20 cellular contexts compared by ENCODE assay signal in the genomic region with DNA sequence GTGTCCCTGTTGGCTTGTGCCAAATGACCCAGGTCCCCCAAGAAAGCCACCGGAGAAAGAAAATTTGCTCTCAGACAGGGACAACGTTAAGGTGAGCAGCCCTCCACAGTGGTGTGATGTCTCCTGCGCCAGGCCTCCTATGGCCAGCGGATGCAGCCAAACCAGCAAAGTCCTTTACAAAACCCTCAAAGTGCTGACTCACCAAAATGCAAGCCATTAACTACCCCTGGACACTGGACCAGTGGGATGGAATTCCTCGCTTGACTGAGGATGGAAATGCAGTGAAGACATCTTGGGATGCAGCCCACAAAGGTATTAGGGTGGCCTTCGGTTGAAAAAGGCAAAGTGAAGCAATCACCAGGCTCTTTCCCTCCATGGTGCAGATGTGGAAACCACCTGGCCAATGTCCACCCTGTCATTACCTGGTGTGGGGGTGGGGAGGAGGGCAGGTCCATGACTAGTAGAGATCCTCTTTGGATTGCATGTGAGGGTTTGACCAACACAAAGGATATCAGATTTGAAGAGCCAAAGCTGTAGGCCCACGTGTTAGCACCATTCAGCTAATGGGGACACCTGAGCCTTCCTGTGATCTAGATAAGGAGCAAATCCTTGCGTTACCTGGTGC.
DNase-seq lines count a peak whose midpoint lies in the region; ATAC-seq, FAIRE-seq and TF ChIP-seq lines count a peak whose summit lies in the region.
"Had no signal": no experiment of that assay in that cellular context is flagged by ENCODE, and none has a peak within 500 bp of the region (broad histone marks: within the 10 kb centered on the region; RNA-seq: fewer than 3 reads in every experiment).

No MANE protein-coding gene starts in this region.

- H3K27me3 Mint-ChIP-seq in progenitor cell of endocrine pancreas, result peaks cover 25% of the 10 kb centered on the region

- H3K27ac ChIP-seq in K562 (ENCODE audit: extremely low read depth, low read depth, low read length), result no peak overlapping the region
- no peak overlapping the region for H3K27ac ChIP-seq in right lobe of liver
- H3K27ac ChIP-seq: BLaER1, C4-2B had no signal

- H3K27me3 ChIP-seq in K562 (ENCODE audit: control insufficient read depth in 2 of 2, insufficient read depth in 2 of 2, low read length in 2 of 2) (peaks cover 0 to 8% of the 10 kb centered on the region in 2 experiments; a peak in 3 of 5 replicates), right lobe of liver (no peaks in the 10 kb centered on the region)
- H3K27me3 ChIP-seq: BLaER1 had no signal

- H3K9me1 ChIP-seq in K562 (ENCODE audit: control insufficient read depth, insufficient read depth, low read length), result no peaks in the 10 kb centered on the region

- WGBS in K562 (ENCODE audit: insufficient coverage, low coverage, missing lambda C conversion rate), result 0% methylated on average over 8 of the region's 8 CpGs
- WGBS in right lobe of liver (ENCODE audit: insufficient coverage, low coverage, low lambda C conversion rate, missing lambda C conversion rate), result 44% methylated on average over 4 of the region's 8 CpGs

- no peak overlapping the region for H3K4me2 ChIP-seq in K562 (ENCODE audit: insufficient read depth, low read length)
- H3K4me2 ChIP-seq: BLaER1, GM23338 had no signal

- H3K9me3 ChIP-seq in K562 (replicated peaks; ENCODE audit: control insufficient read depth, insufficient read depth, low read depth, low read length) (no peaks in the 10 kb centered on the region), right lobe of liver (no peaks in the 10 kb centered on the region)
- H3K9me3 ChIP-seq: BLaER1, Caco-2, HAP-1 had no signal

- intact Hi-C loops in K562 (cut with micrococcal nuclease), result no loop called here
- intact Hi-C loops in right lobe of liver (cut with DNase I), result no loop called here

- H3K4me3 ChIP-seq in K562, result no peak overlapping the region
- no peak overlapping the region for H3K4me3 ChIP-seq in right lobe of liver
- H3K4me3 ChIP-seq: BLaER1, GM23338, HAP-1 had no signal

- H3K4me1 Mint-ChIP-seq in progenitor cell of endocrine pancreas (ENCODE audit: low read depth), result no peaks in the 10 kb centered on the region
- H3K4me1 Mint-ChIP-seq: B cell; CD4-positive, CD25-positive, alpha-beta regulatory T cell; GM23338 had no signal

- no peak for TF ChIP-seq CTCF in K562 (IDR thresholded peaks at IDR 0.05 in 2 of 3, conservative IDR thresholded peaks at IDR 0.05 in 1 of 3; ENCODE audit: insufficient read depth in 2 of 3, low read depth in 1 of 3, low read length in 3 of 3)
- no peak for TF ChIP-seq CTCF in right lobe of liver (IDR thresholded peaks at IDR 0.05)
- TF ChIP-seq CTCF in progenitor cell of endocrine pancreas (IDR thresholded peaks at IDR 0.05; ENCODE audit: unreplicated experiment), result no peak

- TF ChIP-seq EP300 in K562 (IDR thresholded peaks at IDR 0.05; ENCODE audit: low read length), result no peak

- no peak overlapping the region for H3K9ac ChIP-seq in K562 (ENCODE audit: insufficient read depth in 1 of 2, low read depth in 2 of 2, low read length in 2 of 2)
- H3K9ac ChIP-seq: BLaER1 had no signal

- no peak overlapping the region for H3K27ac Mint-ChIP-seq in progenitor cell of endocrine pancreas
- H3K27ac Mint-ChIP-seq: B cell; CD4-positive, CD25-positive, alpha-beta regulatory T cell; CD8-positive, alpha-beta T cell; GM23338; HFFc6 had no signal

- no peak for ATAC-seq in K562
- peak; percentile 84 for ATAC-seq in left lobe of liver
- ATAC-seq in right lobe of liver, result peak; percentile 78 to 91 (median 86)
- ATAC-seq: CD8-positive, alpha-beta T cell had no signal

- no peaks in the 10 kb centered on the region for H3K36me3 Mint-ChIP-seq in progenitor cell of endocrine pancreas (ENCODE audit: insufficient read depth)
- H3K36me3 Mint-ChIP-seq: CD4-positive, CD25-positive, alpha-beta regulatory T cell; CD8-positive, alpha-beta T cell had no signal

- no TSS peak for BruUV-seq in K562 (replicated peaks; lab: Mats Ljungman, UMichigan)

- POLR2A ChIA-PET in K562 (lab: Yijun Ruan, JAX), result no interaction called here

- no peak for DNase-seq in K562 (ENCODE audit: extremely low read depth in 1 of 4, low spot score in 3 of 4)
- peak; percentile 83 for DNase-seq in left lobe of liver (ENCODE audit: low spot score)
- peak; percentile 67 to 84 (median 73) for DNase-seq in right lobe of liver
- DNase-seq in NCI-H526 (lab: John Stamatoyannopoulos, UW), result no peak
- no peak for DNase-seq in progenitor cell of endocrine pancreas (ENCODE audit: low spot score, unreplicated experiment)
- no peak for DNase-seq in kidney glomerular epithelial cell (lab: John Stamatoyannopoulos, UW)
- DNase-seq: Caco-2; CD4-positive, CD25-positive, alpha-beta regulatory T cell; CD8-positive, alpha-beta T cell; DMS153; DND-41; HFFc6 had no signal

- CTCF ChIA-PET in K562 (lab: Yijun Ruan, JAX; ENCODE audit: low intra/inter-chr PET ratio), result no interaction called here

- H3K9me3 Mint-ChIP-seq in progenitor cell of endocrine pancreas (ENCODE audit: low read depth), result no peaks in the 10 kb centered on the region
- H3K9me3 Mint-ChIP-seq: CD4-positive, CD25-positive, alpha-beta regulatory T cell; CD8-positive, alpha-beta T cell; GM23338; HFFc6 had no signal

- TF ChIP-seq POLR2A in K562 (conservative IDR thresholded peaks at IDR 0.05) (no peak), right lobe of liver (IDR thresholded peaks at IDR 0.05) (no peak)

- in situ Hi-C loops in K562 (cut with MboI), result no loop called here

- no peak for TF ChIP-seq RAD21 in K562 (CRISPR knock-in tag; conservative IDR thresholded peaks at IDR 0.05 in 1 of 2, IDR thresholded peaks at IDR 0.05 in 1 of 2)

- no peaks in the 10 kb centered on the region for H3K36me3 ChIP-seq in K562 (ENCODE audit: control insufficient read depth, insufficient read depth, low read length)
- no peaks in the 10 kb centered on the region for H3K36me3 ChIP-seq in right lobe of liver
- H3K36me3 ChIP-seq: BLaER1, HAP-1 had no signal

- no peak overlapping the region for H2AFZ ChIP-seq in K562 (ENCODE audit: low read depth, low read length)
- H2AFZ ChIP-seq: GM23338 had no signal

- H3K4me1 ChIP-seq in K562 (replicated peaks in 1 of 2; ENCODE audit: control insufficient read depth in 2 of 2, insufficient read depth in 2 of 2, low read length in 2 of 2) (no peaks in the 10 kb centered on the region), right lobe of liver (peaks cover 0 to 21% (median 8%) of the 10 kb centered on the region in 4 donors)
- H3K4me1 ChIP-seq: Caco-2, HAP-1 had no signal

- no peak for FAIRE-seq in K562 (lab: Jason Lieb, UNC)
- FAIRE-seq: G401.6, GM18507, H54 had no signal

- H3K4me3 Mint-ChIP-seq in progenitor cell of endocrine pancreas (ENCODE audit: low read depth), result no peak overlapping the region
- H3K4me3 Mint-ChIP-seq: B cell; CD4-positive, CD25-positive, alpha-beta regulatory T cell; CD8-positive, alpha-beta T cell; GM23338; HFFc6 had no signal

- H3K79me2 ChIP-seq in K562 (ENCODE audit: control insufficient read depth, insufficient read depth, low read length), result no peaks in the 10 kb centered on the region

- no peaks in the 10 kb centered on the region for H4K20me1 ChIP-seq in K562 (replicated peaks; ENCODE audit: control insufficient read depth, insufficient read depth, low read length)
- H4K20me1 ChIP-seq: BLaER1 had no signal

TF ChIP-seq in K562, 482 proteins besides CTCF, POLR2A, EP300 and RAD21 (continues in another document):
- TF ChIP-seq SIX5 (IDR thresholded peaks at IDR 0.05; ENCODE audit: borderline replicate concordance in 1 of 2, insufficient read depth in 1 of 2, low read depth in 1 of 2, low read length in 2 of 2), result no peak
- TF ChIP-seq, protein P1, sequence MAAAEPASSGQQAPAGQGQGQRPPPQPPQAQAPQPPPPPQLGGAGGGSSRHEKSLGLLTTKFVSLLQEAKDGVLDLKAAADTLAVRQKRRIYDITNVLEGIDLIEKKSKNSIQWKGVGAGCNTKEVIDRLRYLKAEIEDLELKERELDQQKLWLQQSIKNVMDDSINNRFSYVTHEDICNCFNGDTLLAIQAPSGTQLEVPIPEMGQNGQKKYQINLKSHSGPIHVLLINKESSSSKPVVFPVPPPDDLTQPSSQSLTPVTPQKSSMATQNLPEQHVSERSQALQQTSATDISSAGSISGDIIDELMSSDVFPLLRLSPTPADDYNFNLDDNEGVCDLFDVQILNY (CRISPR knock-in tag; IDR thresholded peaks at IDR 0.05), result no peak
- no peak for TF ChIP-seq ZFP1 (CRISPR knock-in tag; IDR thresholded peaks at IDR 0.05)
- TF ChIP-seq SPI1 (IDR thresholded peaks at IDR 0.05; ENCODE audit: borderline replicate concordance, low read depth, low read length), result no peak
- TF ChIP-seq MAFF (IDR thresholded peaks at IDR 0.05; ENCODE audit: low read length), result peak; percentile 86
- TF ChIP-seq MAFG (tag; conservative IDR thresholded peaks at IDR 0.05), result peak; percentile 88
- peak; percentile 85 for TF ChIP-seq C11orf30 (IDR thresholded peaks at IDR 0.05; ENCODE audit: low read depth)
- no peak for TF ChIP-seq ZNF639 (CRISPR knock-in tag; conservative IDR thresholded peaks at IDR 0.05 in 1 of 2, IDR thresholded peaks at IDR 0.05 in 1 of 2)
- TF ChIP-seq, protein P2, sequence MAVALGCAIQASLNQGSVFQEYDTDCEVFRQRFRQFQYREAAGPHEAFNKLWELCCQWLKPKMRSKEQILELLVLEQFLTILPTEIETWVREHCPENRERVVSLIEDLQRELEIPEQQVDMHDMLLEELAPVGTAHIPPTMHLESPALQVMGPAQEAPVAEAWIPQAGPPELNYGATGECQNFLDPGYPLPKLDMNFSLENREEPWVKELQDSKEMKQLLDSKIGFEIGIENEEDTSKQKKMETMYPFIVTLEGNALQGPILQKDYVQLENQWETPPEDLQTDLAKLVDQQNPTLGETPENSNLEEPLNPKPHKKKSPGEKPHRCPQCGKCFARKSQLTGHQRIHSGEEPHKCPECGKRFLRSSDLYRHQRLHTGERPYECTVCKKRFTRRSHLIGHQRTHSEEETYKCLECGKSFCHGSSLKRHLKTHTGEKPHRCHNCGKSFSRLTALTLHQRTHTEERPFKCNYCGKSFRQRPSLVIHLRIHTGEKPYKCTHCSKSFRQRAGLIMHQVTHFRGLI (CRISPR knock-in tag; IDR thresholded peaks at IDR 0.05), result no peak
- no peak for TF ChIP-seq JUN (IDR thresholded peaks at IDR 0.05; ENCODE audit: borderline replicate concordance, low read depth, low read length)
- TF ChIP-seq JUN (CRISPR knock-in tag; IDR thresholded peaks at IDR 0.05; ENCODE audit: borderline replicate concordance), result no peak
- TF ChIP-seq ZNF316 (IDR thresholded peaks at IDR 0.05), result peak; percentile 88
- no peak for TF ChIP-seq CSDE1 (IDR thresholded peaks at IDR 0.05)

Comparison
In these comparisons a context has a peak if more than half of its experiments do, and no peak if none do; other contexts are left out.
1. DNase-seq: peak in left lobe of liver (single experiment) and right lobe of liver (3 of 3); none in K562 (0 of 4), NCI-H526 (0 of 2), progenitor cell of endocrine pancreas (single experiment) and kidney glomerular epithelial cell (single experiment).